Comparison of ENCODE assay signal across 16 cellular contexts in the genomic region with DNA sequence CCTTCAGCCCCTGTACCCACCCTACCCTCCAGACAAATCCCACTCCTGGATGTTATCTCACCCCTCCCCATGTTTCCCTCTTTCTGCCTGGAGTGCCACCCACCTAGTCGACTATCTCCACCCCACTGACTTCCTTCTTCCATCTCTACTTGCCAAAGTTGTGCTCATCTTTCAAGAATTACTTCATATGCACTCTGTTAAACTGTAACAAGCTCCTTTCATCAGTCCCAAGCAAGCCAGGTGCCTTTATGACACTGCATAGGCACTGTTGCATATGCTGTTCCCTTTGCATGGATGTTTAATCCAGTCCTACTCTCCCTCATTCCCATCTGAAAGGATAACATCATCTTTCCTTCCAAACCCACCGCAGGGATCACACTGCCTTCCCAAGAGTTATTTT. TPM values are rescaled to one million over a fixed set of nuclear protein-coding genes. Genes with fewer than 3 reads are reported as not detected.
DNase-seq lines count a peak whose midpoint lies in the region; ATAC-seq, FAIRE-seq and TF ChIP-seq lines count a peak whose summit lies in the region.
"Had no signal": no experiment of that assay in that cellular context is flagged by ENCODE, and none has a peak within 500 bp of the region (broad histone marks: within the 10 kb centered on the region; RNA-seq: fewer than 3 reads in every experiment).

No MANE protein-coding gene starts in this region.

- FAIRE-seq in HTR-8/SVneo (lab: Jason Lieb, UNC): no peak
- FAIRE-seq: D721Med had no signal

- intact Hi-C loops in HCT116 (cut with micrococcal nuclease) (loop anchor here (2.0 to 10.0 kb wide), 3 partner anchors 105 to 325 kb away; no protein-coding TSS in a partner anchor), mucosa of descending colon (cut with DNase I, micrococcal nuclease) (loop anchor here in 1 of 2 donors (5.0 kb wide), 1 partner anchor 122 kb away; no protein-coding TSS in a partner anchor)

- no peak overlapping the region for H3K4me3 ChIP-seq in ACC112 (ENCODE audit: low read depth, low read length)
- no peak overlapping the region for H3K4me3 ChIP-seq in HCT116 (replicated peaks in 1 of 2; ENCODE audit: low read depth in 1 of 2, low read length in 2 of 2)
- no peak overlapping the region for H3K4me3 ChIP-seq in endodermal cell (ENCODE audit: low read length)
- H3K4me3 ChIP-seq in mucosa of descending colon: no peak overlapping the region
- H3K4me3 ChIP-seq: MG63, Peyer's patch, SK-N-MC had no signal

- H3K79me2 ChIP-seq in ACC112 (ENCODE audit: control insufficient read depth, insufficient read depth, low read length, unreplicated experiment) (no peaks in the 10 kb centered on the region), HCT116 (ENCODE audit: insufficient read depth, low read length) (no peaks in the 10 kb centered on the region)

- CTCF ChIA-PET in HCT116 (lab: Charles Lee): interaction anchor here (1.4 to 2.9 kb wide), 2 partner anchors 325 to 328 kb away, joined by 4 to 11 read pairs; no protein-coding TSS in a partner anchor

- H3K27me3 ChIP-seq in ACC112 (ENCODE audit: insufficient read depth, low read length) (no peaks in the 10 kb centered on the region), HCT116 (ENCODE audit: insufficient read depth, low read length) (no peaks in the 10 kb centered on the region), endodermal cell (ENCODE audit: control insufficient read depth, insufficient read depth, low read length, poor library complexity, severe bottlenecking) (no peaks in the 10 kb centered on the region)
- H3K27me3 ChIP-seq: Peyer's patch had no signal

- TF ChIP-seq CTCF in HCT116 (IDR thresholded peaks at IDR 0.05 in 2 of 3, conservative IDR thresholded peaks at IDR 0.05 in 1 of 3; ENCODE audit: borderline replicate concordance in 1 of 3, insufficient read depth in 1 of 3, low read depth in 2 of 3, low read length in 2 of 3) (no peak), endodermal cell (conservative IDR thresholded peaks at IDR 0.05) (no peak), mucosa of descending colon (IDR thresholded peaks at IDR 0.05) (no peak)

- no peaks in the 10 kb centered on the region for H3K36me3 Mint-ChIP-seq in endodermal cell (ENCODE audit: low read depth)
- H3K36me3 Mint-ChIP-seq: CD4-positive, alpha-beta memory T cell had no signal

- no peak for TF ChIP-seq POLR2A in HCT116 (IDR thresholded peaks at IDR 0.05; ENCODE audit: borderline replicate concordance, extremely low read depth, insufficient read depth, insufficient read length)

- no TSS peak for BruUV-seq in HCT116 (replicated peaks; lab: Mats Ljungman, UMichigan)

- H3K9me3 ChIP-seq in HCT116 (ENCODE audit: control insufficient read depth in 1 of 2, insufficient read depth in 1 of 2, low read depth in 1 of 2, low read length in 2 of 2) (no peaks in the 10 kb centered on the region), endodermal cell (ENCODE audit: control insufficient read depth, low read length) (no peaks in the 10 kb centered on the region), mucosa of descending colon (no peaks in the 10 kb centered on the region)
- H3K9me3 ChIP-seq: MG63, Peyer's patch had no signal

- H3K36me3 ChIP-seq in ACC112 (ENCODE audit: insufficient read depth, low read length) (no peaks in the 10 kb centered on the region), HCT116 (ENCODE audit: control insufficient read depth in 1 of 2, insufficient read depth in 2 of 2, low read length in 2 of 2) (no peaks in the 10 kb centered on the region), endodermal cell (ENCODE audit: control insufficient read depth, insufficient read depth, low read length) (no peaks in the 10 kb centered on the region), mucosa of descending colon (ENCODE audit: low read depth) (no peaks in the 10 kb centered on the region)
- H3K36me3 ChIP-seq: MG63, Peyer's patch had no signal

- 46 to 100% methylated on average over 1 to 2 of the region's 2 CpGs for WGBS in endodermal cell (ENCODE audit: insufficient coverage in 1 of 2, insufficient read length in 1 of 2), 2 experiments

- H3K4me2 ChIP-seq in HCT116 (ENCODE audit: low read length): no peak overlapping the region
- H3K4me2 ChIP-seq: KMS-11 had no signal

- H4K20me1 ChIP-seq in HCT116 (ENCODE audit: insufficient read depth): no peaks in the 10 kb centered on the region

- no peaks in the 10 kb centered on the region for H3K9me3 Mint-ChIP-seq in endodermal cell
- H3K9me3 Mint-ChIP-seq: CD4-positive, alpha-beta memory T cell had no signal

- no peaks in the 10 kb centered on the region for H3K27me3 Mint-ChIP-seq in endodermal cell (ENCODE audit: insufficient read depth)

- H2AFZ ChIP-seq in ACC112 (ENCODE audit: low read length, unreplicated experiment) (peak overlapping the region; percentile 61), HCT116 (ENCODE audit: low read depth, low read length, poor library complexity, severe bottlenecking) (peak overlapping the region; percentile 86)

- H3K4me1 ChIP-seq in ACC112 (ENCODE audit: control insufficient read depth, insufficient read depth, low read length, unreplicated experiment) (no peaks in the 10 kb centered on the region), HCT116 (ENCODE audit: control insufficient read depth in 1 of 2, insufficient read depth in 2 of 2, low read length in 2 of 2) (no peaks in the 10 kb centered on the region; a peak in 1 of 4 replicates), endodermal cell (ENCODE audit: control insufficient read depth, insufficient read depth, low read length) (no peaks in the 10 kb centered on the region), mucosa of descending colon (ENCODE audit: low read depth) (no peaks in the 10 kb centered on the region)
- H3K4me1 ChIP-seq: Peyer's patch had no signal

- H3K9ac ChIP-seq in HCT116 (ENCODE audit: low read length) (no peak overlapping the region), endodermal cell (ENCODE audit: extremely low read depth, low read length, poor library complexity, severe bottlenecking) (no peak overlapping the region)
- H3K9ac ChIP-seq: KMS-11 had no signal

- H3K27ac Mint-ChIP-seq in endodermal cell: peak overlapping the region; percentile 62

- ATAC-seq in HCT116 (peak; percentile 22; the same call in 1 of the 2 replicates), mucosa of descending colon (peak; percentile 29), HG02623 (IDR thresholded peaks at IDR 0.05; ENCODE audit: unreplicated experiment) (no peak), GM18868 (IDR thresholded peaks at IDR 0.05; ENCODE audit: unreplicated experiment) (no peak)
- ATAC-seq: Right ventricle myocardium inferior had no signal

- POLR2A ChIA-PET in HCT116 (lab: Charles Lee): interaction anchor here (1.3 kb wide), 1 partner anchor 9 kb away, joined by 3 read pairs; a partner anchor contains a TSS

- H3K27ac ChIP-seq in ACC112 (ENCODE audit: low read depth, low read length) (no peak overlapping the region), HCT116 (ENCODE audit: low read depth, low read length) (no peak overlapping the region), endodermal cell (ENCODE audit: low read depth, low read length) (no peak overlapping the region)
- H3K27ac ChIP-seq: KMS-11, Peyer's patch, SK-N-MC had no signal

- no peak for TF ChIP-seq RAD21 in HCT116 (IDR thresholded peaks at IDR 0.05; ENCODE audit: low read depth)

- H3K9me2 ChIP-seq in HCT116 (ENCODE audit: insufficient read depth): no peaks in the 10 kb centered on the region

- RAD21 ChIA-PET in HCT116 (lab: Charles Lee; ENCODE audit: low non-redundant PET in 1 of 2, low total read pairs in 2 of 2, uncharacterized antibody in 2 of 2, unreplicated experiment in 2 of 2): interaction anchor here in 1 of 2 experiments (0.7 kb wide), 1 partner anchor 123 kb away, joined by 3 read pairs; no protein-coding TSS in a partner anchor

- peak overlapping the region; percentile 11 for H3K4me3 Mint-ChIP-seq in endodermal cell

- no peak for DNase-seq in HCT116 (ENCODE audit: low read depth, low spot score)
- no peak for DNase-seq in endodermal cell
- DNase-seq in mucosa of descending colon: no peak
- DNase-seq in HTR-8/SVneo (ENCODE audit: insufficient read length, low spot score): no peak
- DNase-seq in AML-193 (lab: John Stamatoyannopoulos, UW): no peak
- DNase-seq: DMS79, MG63, Peyer's patch had no signal

- H3K4me1 Mint-ChIP-seq in endodermal cell: peaks cover 24% of the 10 kb centered on the region

TF ChIP-seq in HCT116, 20 proteins besides CTCF, POLR2A, EP300 and RAD21 (continues in another document):
- TF ChIP-seq EZH2phosphoT487 (IDR thresholded peaks at IDR 0.05; ENCODE audit: borderline replicate concordance) (no peak), ZNF274 (IDR thresholded peaks at IDR 0.05; ENCODE audit: low read depth, low read length) (no peak), ELF1 (IDR thresholded peaks at IDR 0.05; ENCODE audit: borderline replicate concordance, low read depth) (no peak), FOSL1 (IDR thresholded peaks at IDR 0.05; ENCODE audit: low read depth) (no peak), CBX3 (IDR thresholded peaks at IDR 0.05; ENCODE audit: low read depth) (no peak), SP1 (IDR thresholded peaks at IDR 0.05; ENCODE audit: low read depth) (no peak), YY1 (IDR thresholded peaks at IDR 0.05; ENCODE audit: extremely low read depth, insufficient replicate concordance, low read depth, low read length) (no peak), SRF (IDR thresholded peaks at IDR 0.05; ENCODE audit: low read depth) (no peak), SIN3A (IDR thresholded peaks at IDR 0.05; ENCODE audit: low read depth) (no peak), CEBPB (IDR thresholded peaks at IDR 0.05; ENCODE audit: low read depth) (no peak)

RNA-seq across cellular contexts. Expression of a gene that starts 8.9 kb away (rescaled TPM):
- total RNA-seq in HCT116 (2021; ENCODE audit: unreplicated experiment): 104 TPM
- 30.3 and 51.6 TPM in 2 replicates for polyA plus RNA-seq in HCT116 (2012)
- 100 to 1,000 TPM in 1 of 2 donors, 10 to 100 TPM in 1; 78.3 to 145 TPM for total RNA-seq in endodermal cell
- polyA plus RNA-seq in endodermal cell (2013, experiment 1 of 2): 182 TPM
- 182 TPM for polyA plus RNA-seq in endodermal cell (2013, experiment 2 of 2)
- total RNA-seq in mucosa of descending colon: 10 to 100 TPM in 1 of 3 donors, 1 to 10 TPM in 2; 2.7 to 21.2 (median 6.6) TPM

Comparison
In these comparisons a context has a peak if more than half of its experiments do, and no peak if none do; other contexts are left out.
1. ATAC-seq: peak in HCT116 (single experiment) and mucosa of descending colon (single experiment); none in HG02623 (single experiment) and GM18868 (single experiment).